ENCODE assay signal across 19 cellular contexts in the genomic region with DNA sequence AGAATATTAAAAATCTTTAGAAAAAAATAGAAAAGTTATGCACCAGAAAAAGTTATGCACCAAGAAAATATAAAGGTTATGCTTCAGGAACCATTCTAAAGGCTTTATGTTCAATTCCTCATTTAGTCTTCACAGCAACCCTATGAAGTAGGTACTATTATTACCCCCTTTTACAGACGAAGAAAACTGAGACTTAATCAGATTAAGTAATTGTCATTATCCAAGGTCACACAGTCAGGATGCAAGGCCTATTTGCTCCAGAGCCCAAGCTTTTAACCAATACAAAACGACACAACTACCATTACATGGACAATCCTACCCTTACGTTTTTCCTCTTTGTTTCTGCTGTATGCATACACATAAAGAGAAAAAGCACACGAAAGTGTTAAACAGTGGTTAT.
"Had no signal": no experiment of that assay in that cellular context is flagged by ENCODE, and none has a peak within 500 bp of the region (broad histone marks: within the 10 kb centered on the region; RNA-seq: fewer than 3 reads in every experiment).

No MANE protein-coding gene starts in this region.

- H3K4me3 Mint-ChIP-seq: activated CD4-positive, alpha-beta T cell treated with anti-CD3 and anti-CD28 coated beads, Interleukin-2, amount 10 ng/mL, durations not matched to agents 7 days and 5 days; dendritic cell treated with granulocyte-macrophage colony-stimulating factor and Interleukin-4, amounts not matched to agents 40 ng/mL and 50 ng/mL, for 4 days; nephron progenitor cell; T-cell had no signal

- ATAC-seq: activated CD4-positive, CD25-positive, alpha-beta regulatory T cell treated with anti-CD3 and anti-CD28 coated beads, Interleukin-2, amount 50 U/mL, for 24 hours; T-cell had no signal

- H3K27ac ChIP-seq: adrenal gland, tibial artery had no signal

- H3K36me3 ChIP-seq: adrenal gland, tibial artery had no signal

- H3K27me3 ChIP-seq: adrenal gland, tibial artery had no signal

- H3K9me3 ChIP-seq: adrenal gland, tibial artery had no signal

- H3K4me3 ChIP-seq: adrenal gland, lung, tibial artery had no signal

- DNase-seq: activated CD4-positive, alpha-beta T cell treated with anti-CD3 and anti-CD28 coated beads, Interleukin-2, amount 10 ng/mL, durations not matched to agents 7 days and 5 days; activated CD8-positive, alpha-beta memory T cell treated with anti-CD3 and anti-CD28 coated beads, Interleukin-2, amount 50 U/mL, for 4 hours; activated effector memory CD4-positive, alpha-beta T cell treated with anti-CD3 and anti-CD28 coated beads, Interleukin-2, amount 50 U/mL, for 16 hours; activated T-cell treated with anti-CD3 and anti-CD28 coated beads, Interleukin-2, amount 50 U/mL, for 48 hours; adrenal gland; effector memory CD4-positive, alpha-beta T cell; islet precursor cell; midbrain; nephron progenitor cell; occipital lobe; stimulated activated CD4-positive, alpha-beta T cell treated with anti-CD3 and anti-CD28 coated beads, Interleukin-2, amount 100 ng/mL, for 24 hours; stimulated activated naive CD4-positive, alpha-beta T cell treated with Interleukin-2 at 50 U/mL for 16 hours; T-cell; T-helper 9 cell; tibial artery had no signal

- H3K27ac Mint-ChIP-seq: activated CD4-positive, alpha-beta T cell treated with anti-CD3 and anti-CD28 coated beads, Interleukin-2, amount 10 ng/mL, durations not matched to agents 7 days and 5 days; activated naive CD4-positive, alpha-beta T cell treated with anti-CD3 and anti-CD28 coated beads, Interleukin-2, amount 50 U/mL, for 24 hours; dendritic cell treated with granulocyte-macrophage colony-stimulating factor and Interleukin-4, amounts not matched to agents 40 ng/mL and 50 ng/mL, for 4 days; nephron progenitor cell; T-cell had no signal

- H3K9me3 Mint-ChIP-seq: activated CD4-positive, alpha-beta T cell treated with anti-CD3 and anti-CD28 coated beads, Interleukin-2, amount 10 ng/mL, durations not matched to agents 7 days and 5 days; activated naive CD4-positive, alpha-beta T cell treated with anti-CD3 and anti-CD28 coated beads, Interleukin-2, amount 50 U/mL, for 24 hours; dendritic cell treated with granulocyte-macrophage colony-stimulating factor and Interleukin-4, amounts not matched to agents 40 ng/mL and 50 ng/mL, for 4 days; nephron progenitor cell; T-cell had no signal

- H3K27me3 Mint-ChIP-seq: activated CD4-positive, alpha-beta T cell treated with anti-CD3 and anti-CD28 coated beads, Interleukin-2, amount 10 ng/mL, durations not matched to agents 7 days and 5 days; activated naive CD4-positive, alpha-beta T cell treated with anti-CD3 and anti-CD28 coated beads, Interleukin-2, amount 50 U/mL, for 24 hours; dendritic cell treated with granulocyte-macrophage colony-stimulating factor and Interleukin-4, amounts not matched to agents 40 ng/mL and 50 ng/mL, for 4 days; T-cell had no signal
